Comparison of ENCODE assay signal across 18 cellular contexts in genomic region chr15:61205427-61205826, GRCh38. TPM values are rescaled to one million over a fixed set of nuclear protein-coding genes. Genes with fewer than 3 reads are reported as not detected.
A peak's percentile ranks its signal among the peaks of the same experiment; 100 is the strongest.
DNase-seq lines count a peak whose midpoint lies in the region; ATAC-seq, FAIRE-seq and TF ChIP-seq lines count a peak whose summit lies in the region.
"Had no signal": no experiment of that assay in that cellular context is flagged by ENCODE, and none has a peak within 500 bp of the region (broad histone marks: within the 10 kb centered on the region; RNA-seq: fewer than 3 reads in every experiment).

No MANE protein-coding gene starts in this region.

- no peaks in the 10 kb centered on the region for H3K9me3 ChIP-seq in skeletal muscle satellite cell (replicated peaks; ENCODE audit: low read length)
- H3K9me3 ChIP-seq: adrenal gland, neutrophil had no signal

- H3K4me1 ChIP-seq in skeletal muscle satellite cell (ENCODE audit: control insufficient read depth, insufficient read depth, low read length), result peaks cover 10% of the 10 kb centered on the region

- H3K27me3 ChIP-seq in brain microvascular endothelial cell (replicated peaks), result no peaks in the 10 kb centered on the region
- H3K27me3 ChIP-seq in skeletal muscle satellite cell (ENCODE audit: control insufficient read depth, insufficient read depth, low read length), result no peaks in the 10 kb centered on the region
- H3K27me3 ChIP-seq: adrenal gland, neutrophil had no signal

- peak overlapping the region; percentile 33 for H3K9ac ChIP-seq in skeletal muscle satellite cell (ENCODE audit: low read depth, low read length)

- H3K4me2 ChIP-seq in skeletal muscle satellite cell (ENCODE audit: low read length), result peak overlapping the region; percentile 83

- FAIRE-seq in D721Med (lab: Jason Lieb, UNC), result no peak
- FAIRE-seq: GM12878 had no signal

- POLR2A ChIA-PET in GM10248 (lab: Yijun Ruan, JAX), result no interaction called here

- H3K4me3 ChIP-seq in brain microvascular endothelial cell (ENCODE audit: low read depth, low read length) (no peak overlapping the region), skeletal muscle satellite cell (ENCODE audit: low read length) (peak overlapping the region; percentile 65)
- H3K4me3 ChIP-seq: GM12878, lung had no signal

- H3K36me3 ChIP-seq in brain microvascular endothelial cell (replicated peaks) (no peaks in the 10 kb centered on the region), skeletal muscle satellite cell (ENCODE audit: insufficient read depth, low read length) (no peaks in the 10 kb centered on the region)
- H3K36me3 ChIP-seq: adrenal gland, neutrophil had no signal

- no peak for ATAC-seq in GM18517 (IDR thresholded peaks at IDR 0.05; ENCODE audit: unreplicated experiment)
- ATAC-seq: activated T-cell treated with anti-CD3 and anti-CD28 coated beads, Interleukin-2, amount 50 U/mL, for 4 hours; GM12878; T-helper 17 cell had no signal

- no peak overlapping the region for H3K27ac ChIP-seq in brain microvascular endothelial cell
- H3K27ac ChIP-seq: neutrophil had no signal

- in situ Hi-C loops in brain microvascular endothelial cell (cut with HindIII; ENCODE audit: low pct_ligation_motif_present, low sequenced_read_pairs), result no loop called here

- peak; percentile 9 for DNase-seq in LHCN-M2 (ENCODE audit: low read depth)
- peak; percentile 12 for DNase-seq in brain microvascular endothelial cell
- DNase-seq in islet precursor cell, result peak; percentile 47
- no peak for DNase-seq in GM10248 (ENCODE audit: extremely low spot score)
- no peak for DNase-seq in ureter (ENCODE audit: low spot score)
- DNase-seq in D721Med (ENCODE audit: insufficient read length, low spot score), result no peak
- DNase-seq: activated CD4-positive, alpha-beta T cell treated with anti-CD3 and anti-CD28 coated beads, Interleukin-2, amount 10 ng/mL, durations not matched to agents 24 days and 14 days; activated T-cell treated with anti-CD3 and anti-CD28 coated beads, Interleukin-2, amount 50 U/mL, for 4 hours; adrenal gland; effector CD8-positive, alpha-beta T cell; H7; OCI-M1; T-helper 17 cell had no signal

- CTCF ChIA-PET in GM10248 (lab: Yijun Ruan, JAX), result interaction anchor here (2.8 kb wide), 1 partner anchor 10 kb away, joined by 20 read pairs; no protein-coding TSS in a partner anchor

- TF ChIP-seq CTCF in brain microvascular endothelial cell (IDR thresholded peaks at IDR 0.05; ENCODE audit: low read depth, low read length, missing control alignments), result no peak
- TF ChIP-seq CTCF in GM10248 (IDR thresholded peaks at IDR 0.05; ENCODE audit: control extremely low read depth, extremely low read depth, low read depth, missing control alignments), result no peak
- TF ChIP-seq CTCF in D721Med (IDR thresholded peaks at IDR 0.05; ENCODE audit: insufficient read depth, missing control alignments), result no peak

RNA-seq across cellular contexts. Expression of gene RORA, which starts 23.7 kb away (rescaled TPM):
- total RNA-seq in LHCN-M2 (2014; rRNA removed), result 22.7 and 26.4 TPM in 2 replicates
- polyA plus RNA-seq in LHCN-M2 (2012), result 3.3 TPM
- total RNA-seq in skeletal muscle satellite cell (2012; rRNA removed), result 11.9 and 21.8 TPM in 2 replicates
- total RNA-seq in ureter, result 44.9 TPM

Comparison
In these comparisons a context has a peak if more than half of its experiments do, and no peak if none do; other contexts are left out.
1. DNase-seq: peak in LHCN-M2 (single experiment), brain microvascular endothelial cell (single experiment) and islet precursor cell (single experiment); none in GM10248 (single experiment), ureter (single experiment) and D721Med (single experiment).